1 cellular context compared by ENCODE assay signal in the genomic region with DNA sequence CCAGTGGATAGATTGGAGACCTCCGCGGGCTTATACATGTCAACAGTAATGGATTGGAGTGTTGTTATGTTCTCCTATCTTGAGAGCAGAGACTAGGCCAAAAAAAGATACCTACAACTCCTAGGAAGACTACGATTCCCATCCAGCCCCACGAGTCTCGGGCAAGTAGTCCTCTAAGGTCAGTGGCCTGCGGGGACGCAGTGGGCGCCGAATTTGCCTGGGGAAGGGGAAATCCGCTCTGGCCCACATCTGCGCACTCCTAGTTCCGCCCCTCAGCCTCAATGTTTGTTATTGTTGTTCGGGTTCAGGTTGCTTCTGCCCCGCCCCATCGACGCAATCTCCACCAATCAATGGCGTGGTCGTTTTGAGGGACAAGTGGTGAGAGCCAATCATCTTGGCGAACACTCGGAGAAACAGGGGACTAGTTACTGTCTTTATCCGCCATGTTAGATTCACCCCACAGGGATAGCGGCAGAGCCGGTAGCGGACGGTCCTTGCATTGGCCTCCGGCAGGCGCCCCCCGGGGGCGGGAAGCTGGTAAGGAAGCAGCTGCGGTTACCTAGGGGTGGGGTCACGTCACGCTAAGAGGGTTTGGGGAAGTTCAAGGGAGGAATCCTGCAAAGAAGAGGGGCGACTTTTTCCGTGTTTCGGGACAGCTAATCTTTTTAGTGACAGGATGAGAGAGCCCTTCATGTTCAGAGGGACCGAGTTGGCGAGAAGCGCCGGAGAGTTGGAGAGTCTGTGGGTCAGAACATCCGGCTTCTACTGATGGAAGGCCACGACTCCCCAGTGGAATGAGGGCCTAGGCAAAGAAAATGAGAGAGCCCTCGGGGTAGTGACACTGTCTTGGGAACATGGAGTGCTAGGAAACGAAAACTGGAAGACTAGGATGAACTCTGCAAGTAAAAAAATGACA.
A peak's percentile ranks its signal among the peaks of the same experiment; 100 is the strongest.
TF ChIP-seq lines count a peak whose summit lies in the region.

NBR1 (plus strand) TSS at position 449 of the 916 bp plus-strand sequence. CDS start 4,586 bp downstream, outside the sequence.

TF ChIP-seq in HepG2, 621 proteins besides CTCF, POLR2A, EP300 and RAD21 (continued from another document and continues in another):
- TF ChIP-seq NBN (conservative IDR thresholded peaks at IDR 0.05) = no peak
- no peak; the same call in 1 of the 2 replicates for TF ChIP-seq TARDBP (CRISPR knock-in tag; IDR thresholded peaks at IDR 0.05)
- TF ChIP-seq ZNF567 (CRISPR knock-in tag; IDR thresholded peaks at IDR 0.05; ENCODE audit: borderline replicate concordance) = peak; percentile 78; the same call in 1 of the 2 replicates
- TF ChIP-seq POLR2G (IDR thresholded peaks at IDR 0.05; ENCODE audit: low read depth, low read length) = peak; percentile 80
- peak; percentile 49 for TF ChIP-seq GABPA (IDR thresholded peaks at IDR 0.05; ENCODE audit: low read depth, low read length)
- peak; percentile 81 for TF ChIP-seq GABPA (CRISPR knock-in tag; IDR thresholded peaks at IDR 0.05; ENCODE audit: low read depth)
- no peak for TF ChIP-seq HNF4G (IDR thresholded peaks at IDR 0.05; ENCODE audit: borderline replicate concordance, low read depth, low read length)
- peak; percentile 16; the same call in 1 of the 2 replicates for TF ChIP-seq HNF4G (CRISPR knock-in tag; IDR thresholded peaks at IDR 0.05; ENCODE audit: borderline replicate concordance, low read depth)
- peak; percentile 75; the same call in 1 of the 2 replicates for TF ChIP-seq STAT6 (CRISPR knock-in tag; IDR thresholded peaks at IDR 0.05; ENCODE audit: borderline replicate concordance)
- peak; percentile 61; the same call in 1 of the 2 replicates for TF ChIP-seq ZNF788 (CRISPR knock-in tag; IDR thresholded peaks at IDR 0.05; ENCODE audit: borderline replicate concordance)
- TF ChIP-seq ZFP41 (CRISPR knock-in tag; IDR thresholded peaks at IDR 0.05; ENCODE audit: borderline replicate concordance) = no peak; the same call in 1 of the 2 replicates
- peak; percentile 16; the same call in 1 of the 2 replicates for TF ChIP-seq NCOR1 (IDR thresholded peaks at IDR 0.05; ENCODE audit: borderline replicate concordance, low read length)
- no peak for TF ChIP-seq ZSCAN29 (CRISPR knock-in tag; conservative IDR thresholded peaks at IDR 0.05)
- TF ChIP-seq, protein P1, sequence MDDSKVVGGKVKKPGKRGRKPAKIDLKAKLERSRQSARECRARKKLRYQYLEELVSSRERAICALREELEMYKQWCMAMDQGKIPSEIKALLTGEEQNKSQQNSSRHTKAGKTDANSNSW (CRISPR knock-in tag; IDR thresholded peaks at IDR 0.05; ENCODE audit: borderline replicate concordance) = no peak
- no peak; the same call in 1 of the 2 replicates for TF ChIP-seq ZNF317 (CRISPR knock-in tag; IDR thresholded peaks at IDR 0.05)
- no peak for TF ChIP-seq ZNF354B (CRISPR knock-in tag; IDR thresholded peaks at IDR 0.05)
- TF ChIP-seq, protein P2, sequence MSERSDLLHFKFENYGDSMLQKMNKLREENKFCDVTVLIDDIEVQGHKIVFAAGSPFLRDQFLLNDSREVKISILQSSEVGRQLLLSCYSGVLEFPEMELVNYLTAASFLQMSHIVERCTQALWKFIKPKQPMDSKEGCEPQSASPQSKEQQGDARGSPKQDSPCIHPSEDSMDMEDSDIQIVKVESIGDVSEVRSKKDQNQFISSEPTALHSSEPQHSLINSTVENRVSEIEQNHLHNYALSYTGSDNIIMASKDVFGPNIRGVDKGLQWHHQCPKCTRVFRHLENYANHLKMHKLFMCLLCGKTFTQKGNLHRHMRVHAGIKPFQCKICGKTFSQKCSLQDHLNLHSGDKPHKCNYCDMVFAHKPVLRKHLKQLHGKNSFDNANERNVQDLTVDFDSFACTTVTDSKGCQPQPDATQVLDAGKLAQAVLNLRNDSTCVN (CRISPR knock-in tag; IDR thresholded peaks at IDR 0.05; ENCODE audit: borderline replicate concordance) = 0 out of 2 replicates have a peak, but pooled peaks have one; percentile 55
- TF ChIP-seq ZNF24 (IDR thresholded peaks at IDR 0.05) = no peak
- no peak for TF ChIP-seq ZNF326 (CRISPR knock-in tag; IDR thresholded peaks at IDR 0.05; ENCODE audit: borderline replicate concordance)
- TF ChIP-seq ZNF224 (CRISPR knock-in tag; IDR thresholded peaks at IDR 0.05) = peak; percentile 28; the same call in 1 of the 2 replicates
- no peak for TF ChIP-seq ZNF841 (CRISPR knock-in tag; IDR thresholded peaks at IDR 0.05; ENCODE audit: borderline replicate concordance)
- no peak for TF ChIP-seq GFI1 (CRISPR knock-in tag; IDR thresholded peaks at IDR 0.05; ENCODE audit: borderline replicate concordance)
- TF ChIP-seq NFE2 (CRISPR knock-in tag; IDR thresholded peaks at IDR 0.05) = no peak
- TF ChIP-seq HDAC2 (CRISPR knock-in tag; IDR thresholded peaks at IDR 0.05) = no peak
- no peak for TF ChIP-seq ZFP62 (CRISPR knock-in tag; IDR thresholded peaks at IDR 0.05)
- no peak for TF ChIP-seq ZNF704 (CRISPR knock-in tag; IDR thresholded peaks at IDR 0.05; ENCODE audit: borderline replicate concordance)
- TF ChIP-seq HNF4A (CRISPR knock-in tag; IDR thresholded peaks at IDR 0.05) = peak; percentile 3; the same call in 1 of the 2 replicates
- no peak for TF ChIP-seq ZNF549 (CRISPR knock-in tag; IDR thresholded peaks at IDR 0.05)
- TF ChIP-seq, protein P3, sequence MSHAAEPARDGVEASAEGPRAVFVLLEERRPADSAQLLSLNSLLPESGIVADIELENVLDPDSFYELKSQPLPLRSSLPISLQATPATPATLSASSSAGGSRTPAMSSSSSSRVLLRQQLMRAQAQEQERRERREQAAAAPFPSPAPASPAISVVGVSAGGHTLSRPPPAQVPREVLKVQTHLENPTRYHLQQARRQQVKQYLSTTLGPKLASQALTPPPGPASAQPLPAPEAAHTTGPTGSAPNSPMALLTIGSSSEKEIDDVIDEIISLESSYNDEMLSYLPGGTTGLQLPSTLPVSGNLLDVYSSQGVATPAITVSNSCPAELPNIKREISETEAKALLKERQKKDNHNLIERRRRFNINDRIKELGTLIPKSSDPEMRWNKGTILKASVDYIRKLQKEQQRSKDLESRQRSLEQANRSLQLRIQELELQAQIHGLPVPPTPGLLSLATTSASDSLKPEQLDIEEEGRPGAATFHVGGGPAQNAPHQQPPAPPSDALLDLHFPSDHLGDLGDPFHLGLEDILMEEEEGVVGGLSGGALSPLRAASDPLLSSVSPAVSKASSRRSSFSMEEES (CRISPR knock-in tag; IDR thresholded peaks at IDR 0.05) = no peak
- TF ChIP-seq ZNF766 (CRISPR knock-in tag; IDR thresholded peaks at IDR 0.05; ENCODE audit: borderline replicate concordance) = no peak
- no peak for TF ChIP-seq PLRG1 (conservative IDR thresholded peaks at IDR 0.05)
- peak; percentile 74 for TF ChIP-seq FOXP4 (CRISPR knock-in tag; IDR thresholded peaks at IDR 0.05)
- no peak for TF ChIP-seq MED8 (CRISPR knock-in tag; IDR thresholded peaks at IDR 0.05; ENCODE audit: insufficient replicate concordance)
- TF ChIP-seq ZNF3 (CRISPR knock-in tag; IDR thresholded peaks at IDR 0.05) = no peak
- no peak for TF ChIP-seq ZFAT (CRISPR knock-in tag; conservative IDR thresholded peaks at IDR 0.05)
- TF ChIP-seq, protein P4, sequence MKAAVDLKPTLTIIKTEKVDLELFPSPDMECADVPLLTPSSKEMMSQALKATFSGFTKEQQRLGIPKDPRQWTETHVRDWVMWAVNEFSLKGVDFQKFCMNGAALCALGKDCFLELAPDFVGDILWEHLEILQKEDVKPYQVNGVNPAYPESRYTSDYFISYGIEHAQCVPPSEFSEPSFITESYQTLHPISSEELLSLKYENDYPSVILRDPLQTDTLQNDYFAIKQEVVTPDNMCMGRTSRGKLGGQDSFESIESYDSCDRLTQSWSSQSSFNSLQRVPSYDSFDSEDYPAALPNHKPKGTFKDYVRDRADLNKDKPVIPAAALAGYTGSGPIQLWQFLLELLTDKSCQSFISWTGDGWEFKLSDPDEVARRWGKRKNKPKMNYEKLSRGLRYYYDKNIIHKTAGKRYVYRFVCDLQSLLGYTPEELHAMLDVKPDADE (CRISPR knock-in tag; IDR thresholded peaks at IDR 0.05) = 0 out of 2 replicates have a peak, but pooled peaks have one; percentile 45
- no peak for TF ChIP-seq ZFP37 (CRISPR knock-in tag; IDR thresholded peaks at IDR 0.05; ENCODE audit: borderline replicate concordance)
- no peak for TF ChIP-seq ZSCAN30 (CRISPR knock-in tag; IDR thresholded peaks at IDR 0.05)
- no peak for TF ChIP-seq CHD2 (IDR thresholded peaks at IDR 0.05; ENCODE audit: low read depth, low read length)
- peak; percentile 97; the same call in 1 of the 2 replicates for TF ChIP-seq HOXA3 (CRISPR knock-in tag; IDR thresholded peaks at IDR 0.05)
- TF ChIP-seq, protein P5, sequence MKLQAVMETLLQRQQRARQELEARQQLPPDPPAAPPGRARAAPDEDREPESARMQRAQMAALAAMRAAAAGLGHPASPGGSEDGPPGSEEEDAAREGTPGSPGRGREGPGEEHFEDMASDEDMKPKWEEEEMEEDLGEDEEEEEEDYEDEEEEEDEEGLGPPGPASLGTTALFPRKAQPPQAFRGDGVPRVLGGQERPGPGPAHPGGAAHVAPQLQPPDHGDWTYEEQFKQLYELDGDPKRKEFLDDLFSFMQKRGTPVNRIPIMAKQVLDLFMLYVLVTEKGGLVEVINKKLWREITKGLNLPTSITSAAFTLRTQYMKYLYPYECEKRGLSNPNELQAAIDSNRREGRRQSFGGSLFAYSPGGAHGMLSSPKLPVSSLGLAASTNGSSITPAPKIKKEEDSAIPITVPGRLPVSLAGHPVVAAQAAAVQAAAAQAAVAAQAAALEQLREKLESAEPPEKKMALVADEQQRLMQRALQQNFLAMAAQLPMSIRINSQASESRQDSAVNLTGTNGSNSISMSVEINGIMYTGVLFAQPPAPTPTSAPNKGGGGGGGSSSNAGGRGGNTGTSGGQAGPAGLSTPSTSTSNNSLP (IDR thresholded peaks at IDR 0.05; ENCODE audit: low read depth, low read length) = peak; percentile 74
- peak; percentile 91 for TF ChIP-seq FOXK2 (IDR thresholded peaks at IDR 0.05)
- no peak for TF ChIP-seq NR1H2 (CRISPR knock-in tag; IDR thresholded peaks at IDR 0.05; ENCODE audit: borderline replicate concordance, low read depth)
- no peak for TF ChIP-seq ZBTB38 (CRISPR knock-in tag; IDR thresholded peaks at IDR 0.05)
- TF ChIP-seq NFE2L1 (CRISPR knock-in tag; IDR thresholded peaks at IDR 0.05; ENCODE audit: borderline replicate concordance) = no peak
- TF ChIP-seq PRPF4 (IDR thresholded peaks at IDR 0.05; ENCODE audit: low read depth, low read length, poor library complexity, severe bottlenecking) = no peak
- TF ChIP-seq ZNF607 (CRISPR knock-in tag; IDR thresholded peaks at IDR 0.05; ENCODE audit: borderline replicate concordance) = no peak
